In genomic region chr18:6598657-6599056, GRCh38 we compare ENCODE assay signal across 22 cellular contexts.
"Had no signal": no experiment of that assay in that cellular context is flagged by ENCODE, and none has a peak within 500 bp of the region (broad histone marks: within the 10 kb centered on the region; RNA-seq: fewer than 3 reads in every experiment).

No MANE protein-coding gene starts in this region.

- H3K27me3 ChIP-seq: esophagus squamous epithelium, gastroesophageal sphincter, neural progenitor cell, pancreas had no signal

- H3K36me3 ChIP-seq: esophagus squamous epithelium, gastroesophageal sphincter, left ventricle myocardium inferior, lower lobe of right lung, neural progenitor cell, pancreas had no signal

- DNase-seq: effector CD8-positive, alpha-beta T cell; esophagus squamous epithelium; foreskin fibroblast; glutamatergic neuron; kidney; left cardiac atrium; left ventricle myocardium inferior; lower lobe of right lung; midbrain; nucleus accumbens; pancreas; right cardiac atrium; small intestine; stimulated activated CD4-positive, alpha-beta T cell treated with anti-CD3 and anti-CD28 coated beads, Interleukin-12 subunit alpha, Interleukin-12 subunit beta, amount 100 ng/mL, for 4 hours; stimulated activated naive CD4-positive, alpha-beta T cell treated with Interleukin-2 at 50 U/mL for 16 hours; trophoblast cell had no signal

- ATAC-seq: gastroesophageal sphincter; left cardiac atrium; lower lobe of right lung; natural killer cell treated with Interleukin-12 subunit alpha and Interleukin-12 subunit beta and Interleukin-15 and Interleukin-18, amount 100 ng/mL, for 72 hours; pancreas; right cardiac atrium had no signal

- H2AFZ ChIP-seq: neural progenitor cell had no signal

- H3K9me3 Mint-ChIP-seq: neural progenitor cell had no signal

- H3K36me3 Mint-ChIP-seq: memory B cell; natural killer cell treated with Interleukin-12 subunit alpha and Interleukin-12 subunit beta and Interleukin-15 and Interleukin-18, amount 100 ng/mL, for 72 hours; neural progenitor cell had no signal

- H3K27ac Mint-ChIP-seq: memory B cell; natural killer cell treated with Interleukin-12 subunit alpha and Interleukin-12 subunit beta and Interleukin-15 and Interleukin-18, amount 100 ng/mL, for 72 hours; neural progenitor cell; progenitor cell of endocrine pancreas had no signal

- H3K4me3 Mint-ChIP-seq: memory B cell; natural killer cell treated with Interleukin-12 subunit alpha and Interleukin-12 subunit beta and Interleukin-15 and Interleukin-18, amount 100 ng/mL, for 72 hours; neural progenitor cell had no signal

- H3K4me1 ChIP-seq: gastroesophageal sphincter, left ventricle myocardium inferior, lower lobe of right lung, neural progenitor cell, pancreas had no signal

- H3K9me3 ChIP-seq: esophagus squamous epithelium, gastroesophageal sphincter, left ventricle myocardium inferior, lower lobe of right lung, pancreas had no signal

- H3K4me1 Mint-ChIP-seq: memory B cell had no signal

- H3K4me3 ChIP-seq: coronary artery, esophagus squamous epithelium, gastroesophageal sphincter, left ventricle myocardium inferior, lower lobe of right lung, neural progenitor cell, pancreas had no signal

- H3K27ac ChIP-seq: coronary artery, esophagus squamous epithelium, gastroesophageal sphincter, left ventricle myocardium inferior, lower lobe of right lung, neural progenitor cell, pancreas had no signal

- H3K27me3 Mint-ChIP-seq: memory B cell; natural killer cell treated with Interleukin-12 subunit alpha and Interleukin-12 subunit beta and Interleukin-15 and Interleukin-18, amount 100 ng/mL, for 72 hours; progenitor cell of endocrine pancreas had no signal

- H3K4me2 ChIP-seq: neural progenitor cell had no signal

- H3K9ac ChIP-seq: neural progenitor cell had no signal
